In genomic region chr2:201996681-201997254, GRCh38 we compare ENCODE assay signal across 1 cellular context.
TF ChIP-seq lines count a peak whose summit lies in the region.

No MANE protein-coding gene starts in this region.

TF ChIP-seq in HepG2, 621 proteins besides CTCF, POLR2A, EP300 and RAD21:
- TF ChIP-seq ZNF101 (CRISPR knock-in tag; IDR thresholded peaks at IDR 0.05; ENCODE audit: borderline replicate concordance, low read depth) (no peak), TFDP1 (CRISPR knock-in tag; IDR thresholded peaks at IDR 0.05; ENCODE audit: borderline replicate concordance) (no peak)
